8 cellular contexts compared by ENCODE assay signal in genomic region chr10:44801383-44802327, GRCh38.
DNase-seq lines count a peak whose midpoint lies in the region; ATAC-seq and TF ChIP-seq lines count a peak whose summit lies in the region.

No MANE protein-coding gene starts in this region.

- TF ChIP-seq CTCF in BE2C (IDR thresholded peaks at IDR 0.05; ENCODE audit: low read depth, low read length) (no peak), chondrocyte (IDR thresholded peaks at IDR 0.05) (no peak), lung (IDR thresholded peaks at IDR 0.05; ENCODE audit: control extremely low read depth, extremely low read depth) (no peak)

- H3K36me3 ChIP-seq in BE2C (no peaks in the 10 kb centered on the region), lung (ENCODE audit: control insufficient read depth in 2 of 2, insufficient read depth in 2 of 2, low read length in 2 of 2) (no peaks in the 10 kb centered on the region)

- 55 to 78% methylated on average over 6 of the region's 6 CpGs for WGBS in lung, 2 donors

- H3K4me3 ChIP-seq in BE2C (ENCODE audit: low read depth, low read length) (no peak overlapping the region), lung (no peak overlapping the region)

- H3K27ac ChIP-seq in lung (ENCODE audit: low read depth in 1 of 2, low read length in 1 of 2), result no peak overlapping the region

- peak overlapping the region; percentile 88 for H3K27ac Mint-ChIP-seq in chondrocyte (ENCODE audit: unreplicated experiment)

- H3K27me3 ChIP-seq in BE2C (no peaks in the 10 kb centered on the region), lung (ENCODE audit: control insufficient read depth, insufficient read depth) (no peaks in the 10 kb centered on the region)

- no peaks in the 10 kb centered on the region for H3K27me3 Mint-ChIP-seq in chondrocyte (ENCODE audit: low read depth)

- H3K9me3 ChIP-seq in BE2C (no peaks in the 10 kb centered on the region), lung (ENCODE audit: control insufficient read depth in 2 of 2, insufficient read depth in 1 of 2, low read length in 1 of 2) (peaks cover 0 to 3% of the 10 kb centered on the region in 2 donors)

- ATAC-seq in lung (ENCODE audit: insufficient read depth, low FRiP score) (peak; percentile 69), HG03135 (IDR thresholded peaks at IDR 0.05; ENCODE audit: unreplicated experiment) (no peak), HG02571 (IDR thresholded peaks at IDR 0.05; ENCODE audit: unreplicated experiment) (no peak)

- H3K9me3 Mint-ChIP-seq in chondrocyte (ENCODE audit: low read depth), result peaks cover 7% of the 10 kb centered on the region

- H3K4me1 Mint-ChIP-seq in chondrocyte (ENCODE audit: low read depth), result peaks cover 84% of the 10 kb centered on the region

- peak overlapping the region; percentile 23 for H3K4me3 Mint-ChIP-seq in chondrocyte (ENCODE audit: unreplicated experiment)

- H3K4me1 ChIP-seq in BE2C (no peaks in the 10 kb centered on the region), lung (ENCODE audit: control insufficient read depth in 2 of 2, insufficient read depth in 2 of 2, low read length in 2 of 2) (peaks cover 3 to 5% of the 10 kb centered on the region in 2 donors)

- DNase-seq in BE2C, result peak; percentile 20
- DNase-seq in NCI-H2171 (lab: John Stamatoyannopoulos, UW), result peak; percentile 10
- DNase-seq in chondrocyte (ENCODE audit: low spot score), result no peak
- DNase-seq in lung (ENCODE audit: low spot score), result peak; percentile 93
- no peak for DNase-seq in activated effector memory CD4-positive, alpha-beta T cell treated with Interleukin-2 at 50 U/mL for 16 hours
- DNase-seq in OCI-M2 (lab: John Stamatoyannopoulos, UW; ENCODE audit: unreplicated experiment), result no peak

- no peaks in the 10 kb centered on the region for H3K36me3 Mint-ChIP-seq in chondrocyte (ENCODE audit: low read depth)

Comparison
In these comparisons a context has a peak if more than half of its experiments do, and no peak if none do; other contexts are left out.
1. DNase-seq: peak in BE2C (single experiment), NCI-H2171 (single experiment) and lung (single experiment); none in chondrocyte (single experiment), activated effector memory CD4-positive, alpha-beta T cell treated with Interleukin-2 at 50 U/mL for 16 hours (single experiment) and OCI-M2 (single experiment).